Comparison of ENCODE assay signal across 9 cellular contexts in genomic region chr11:8604078-8604723, GRCh38. TPM values are rescaled to one million over a fixed set of nuclear protein-coding genes. Genes with fewer than 3 reads are reported as not detected.
DNase-seq lines count a peak whose midpoint lies in the region; ATAC-seq, FAIRE-seq and TF ChIP-seq lines count a peak whose summit lies in the region.
"Had no signal": no experiment of that assay in that cellular context is flagged by ENCODE, and none has a peak within 500 bp of the region (broad histone marks: within the 10 kb centered on the region; RNA-seq: fewer than 3 reads in every experiment).

No MANE protein-coding gene starts in this region.

- no peak overlapping the region for H3K9ac ChIP-seq in endothelial cell of umbilical vein (replicated peaks; ENCODE audit: extremely low read depth, insufficient read depth, low read length)

- no peak overlapping the region for H3K4me2 ChIP-seq in endothelial cell of umbilical vein (ENCODE audit: insufficient read depth, low read length)

- TF ChIP-seq CTCF in endothelial cell of umbilical vein (IDR thresholded peaks at IDR 0.05; ENCODE audit: extremely low read depth in 1 of 2, insufficient read depth in 1 of 2, low read depth in 1 of 2, low read length in 2 of 2) (peak; percentile 67 to 72), natural killer cell (IDR thresholded peaks at IDR 0.05) (peak; percentile 66), prostate gland (IDR thresholded peaks at IDR 0.05) (peak in 2 of 4 experiments; percentile 14 to 41)

- CTCF ChIA-PET in endothelial cell of umbilical vein (lab: Charles Lee): interaction anchor here (1.1 to 1.5 kb wide), 4 partner anchors 9 to 209 kb away, joined by 3 to 5 read pairs (median 4); partner anchors contain the start of genes RPL27A and TRIM66

- H4K20me1 ChIP-seq in endothelial cell of umbilical vein (replicated peaks; ENCODE audit: control insufficient read depth, extremely low read depth, insufficient read depth, low read length): no peaks in the 10 kb centered on the region

- no peaks in the 10 kb centered on the region for H3K4me1 Mint-ChIP-seq in T-helper 17 cell
- H3K4me1 Mint-ChIP-seq in natural killer cell: no peaks in the 10 kb centered on the region

- DNase-seq in GM04504 (ENCODE audit: low read depth): peak; percentile 100
- DNase-seq in HuH-7.5 (ENCODE audit: low spot score): peak; percentile 35
- no peak for DNase-seq in T-helper 17 cell
- DNase-seq in endothelial cell of umbilical vein (ENCODE audit: low read depth, low spot score): peak; percentile 53
- DNase-seq in natural killer cell: no peak
- no peak for DNase-seq in prostate gland (ENCODE audit: low spot score)
- no peak for DNase-seq in KG1 (lab: John Stamatoyannopoulos, UW)

- FAIRE-seq in endothelial cell of umbilical vein (lab: Jason Lieb, UNC): peak; percentile 76

- no peak overlapping the region for H3K27ac Mint-ChIP-seq in T-helper 17 cell
- H3K27ac Mint-ChIP-seq in natural killer cell: no peak overlapping the region
- H3K27ac Mint-ChIP-seq: activated naive CD8-positive, alpha-beta T cell had no signal

- H3K4me3 Mint-ChIP-seq in T-helper 17 cell (no peak overlapping the region), natural killer cell (no peak overlapping the region)
- H3K4me3 Mint-ChIP-seq: activated naive CD8-positive, alpha-beta T cell had no signal

- H3K27ac ChIP-seq in endothelial cell of umbilical vein (ENCODE audit: insufficient read depth, low read depth, low read length) (no peak overlapping the region), prostate gland (no peak overlapping the region)

- peak; percentile 79 for ATAC-seq in GM21526 (IDR thresholded peaks at IDR 0.05; ENCODE audit: low FRiP score, unreplicated experiment)
- peak; percentile 47 for ATAC-seq in T-helper 17 cell
- peak; percentile 52 to 71 (median 53) for ATAC-seq in natural killer cell

- H3K79me2 ChIP-seq in endothelial cell of umbilical vein (ENCODE audit: control insufficient read depth, insufficient read depth, low read length): no peaks in the 10 kb centered on the region

- H3K27me3 Mint-ChIP-seq in T-helper 17 cell (peaks cover 48% of the 10 kb centered on the region), natural killer cell (ENCODE audit: low read depth in 2 of 2) (peaks cover 17 to 31% of the 10 kb centered on the region in 2 donors)

- no peaks in the 10 kb centered on the region for H3K9me3 ChIP-seq in T-helper 17 cell (ENCODE audit: control insufficient read depth, low read length, poor library complexity, severe bottlenecking)
- H3K9me3 ChIP-seq in endothelial cell of umbilical vein (replicated peaks; ENCODE audit: control insufficient read depth, insufficient read depth, low read length): no peaks in the 10 kb centered on the region
- H3K9me3 ChIP-seq in prostate gland: no peaks in the 10 kb centered on the region

- BruUV-seq in endothelial cell of umbilical vein (replicated peaks; lab: Mats Ljungman, UMichigan): no TSS peak

- intact Hi-C loops in endothelial cell of umbilical vein (cut with micrococcal nuclease) (loop anchor here (1.0 to 5.0 kb wide), 2 partner anchors 78 to 209 kb away; partner anchors contain the start of genes RPL27A and TRIM66), natural killer cell (cut with micrococcal nuclease) (no loop called here), prostate gland (cut with DNase I) (no loop called here)

- H3K4me3 ChIP-seq in endothelial cell of umbilical vein (replicated peaks in 1 of 3; ENCODE audit: insufficient read depth in 1 of 3, low read depth in 1 of 3, low read length in 3 of 3): no peak overlapping the region
- H3K4me3 ChIP-seq in prostate gland: no peak overlapping the region

- H2AFZ ChIP-seq in endothelial cell of umbilical vein (ENCODE audit: low read depth, low read length): peak overlapping the region; percentile 38

- no peaks in the 10 kb centered on the region for H3K9me1 ChIP-seq in endothelial cell of umbilical vein (replicated peaks; ENCODE audit: control insufficient read depth, extremely low read depth, insufficient read depth, low read length)

- H3K36me3 ChIP-seq in endothelial cell of umbilical vein (ENCODE audit: control insufficient read depth in 2 of 2, extremely low read depth in 1 of 2, insufficient read depth in 2 of 2, low read length in 2 of 2) (no peaks in the 10 kb centered on the region), prostate gland (no peaks in the 10 kb centered on the region)

- TF ChIP-seq POLR2A in endothelial cell of umbilical vein (IDR thresholded peaks at IDR 0.05; ENCODE audit: low read depth, low read length): no peak
- no peak for TF ChIP-seq POLR2A in prostate gland (IDR thresholded peaks at IDR 0.05)

- 23% methylated on average over 9 of the region's 9 CpGs for WGBS in prostate gland

- H3K36me3 Mint-ChIP-seq in T-helper 17 cell (ENCODE audit: low read depth): no peaks in the 10 kb centered on the region
- H3K36me3 Mint-ChIP-seq in natural killer cell: no peaks in the 10 kb centered on the region
- H3K36me3 Mint-ChIP-seq: activated naive CD8-positive, alpha-beta T cell had no signal

- H3K4me1 ChIP-seq in endothelial cell of umbilical vein (ENCODE audit: control insufficient read depth, extremely low read depth, insufficient read depth, low read length) (no peaks in the 10 kb centered on the region), prostate gland (replicated peaks) (no peaks in the 10 kb centered on the region)

- H3K9me3 Mint-ChIP-seq in natural killer cell: no peaks in the 10 kb centered on the region

- dilution Hi-C loops in endothelial cell of umbilical vein (cut with MboI; ENCODE audit: extremely low pct_ligation_motif_present, low sequenced_read_pairs): no loop called here

- H3K27me3 ChIP-seq in endothelial cell of umbilical vein (ENCODE audit: control insufficient read depth in 2 of 2, insufficient read depth in 2 of 2, low read length in 2 of 2): peaks cover 0 to 1% of the 10 kb centered on the region in 2 experiments
- no peaks in the 10 kb centered on the region for H3K27me3 ChIP-seq in prostate gland (replicated peaks; ENCODE audit: insufficient read depth)

- POLR2A ChIA-PET in endothelial cell of umbilical vein (lab: Charles Lee): no interaction called here

TF ChIP-seq in endothelial cell of umbilical vein, 7 proteins besides CTCF, POLR2A, EP300 and RAD21:
- TF ChIP-seq FOS (IDR thresholded peaks at IDR 0.05; ENCODE audit: borderline replicate concordance, insufficient read depth, low read length) (no peak), JUN (IDR thresholded peaks at IDR 0.05; ENCODE audit: borderline replicate concordance, insufficient read depth, insufficient read length, low read depth) (no peak), MAX (IDR thresholded peaks at IDR 0.05; ENCODE audit: insufficient read depth, insufficient read length) (no peak), GATA2 (IDR thresholded peaks at IDR 0.05; ENCODE audit: insufficient read depth, insufficient read length, low read depth, low read length) (no peak)
TF ChIP-seq in endothelial cell of umbilical vein: peak in this region for 0.

RNA-seq across cellular contexts. Expression of gene STK33, which starts 10.2 kb away (rescaled TPM):
- total RNA-seq in T-helper 17 cell (under 1 TPM; 0.55 to 0.62 TPM), endothelial cell of umbilical vein (1.6 and 3.4 TPM in 2 replicates), natural killer cell (under 1 TPM in 1 of 3 donors, not detected in 2; 0.24 TPM), prostate gland (10 to 100 TPM in 1 of 2 donors, 1 to 10 TPM in 1; 2.9 to 14.6 TPM)
- 0.63 and 1.1 TPM in 2 replicates for polyA plus RNA-seq in endothelial cell of umbilical vein
- polyA plus RNA-seq in endothelial cell of umbilical vein (2011; cell fraction: cytosol; rRNA removed): 1.2 TPM in 2 replicates
- 5.0 and 5.1 TPM in 2 replicates for polyA plus RNA-seq in endothelial cell of umbilical vein (2011; cell fraction: nucleus; rRNA removed)
- 0.21 and 0.50 TPM in 2 replicates for polyA plus RNA-seq in endothelial cell of umbilical vein (2012)
- 0.63 and 0.70 TPM in 2 replicates for polyA minus RNA-seq in endothelial cell of umbilical vein
- polyA minus RNA-seq in endothelial cell of umbilical vein (2011; cell fraction: cytosol; rRNA and poly(A)+ RNA removed): 2.2 TPM
- 1.7 and 2.4 TPM in 2 replicates for polyA minus RNA-seq in endothelial cell of umbilical vein (2011; cell fraction: nucleus; rRNA and poly(A)+ RNA removed)

Comparison
In these comparisons a context has a peak if more than half of its experiments do, and no peak if none do; other contexts are left out.
1. DNase-seq: peak in GM04504 (single experiment), HuH-7.5 (single experiment) and endothelial cell of umbilical vein (single experiment); none in T-helper 17 cell (0 of 3), natural killer cell (single experiment), prostate gland (single experiment) and KG1 (single experiment).
2. Peak in every context shown above with its lines, with median percentiles within 50 percentile points of each other: ATAC-seq.